In genomic region chr11:12678092-12678491, GRCh38 we compare ENCODE assay signal across 1 cellular context.
TF ChIP-seq lines count a peak whose summit lies in the region.

No MANE protein-coding gene starts in this region.

TF ChIP-seq in SK-N-SH, 30 proteins besides CTCF, POLR2A, EP300 and RAD21 (continued from another document):
- TF ChIP-seq, protein P1, sequence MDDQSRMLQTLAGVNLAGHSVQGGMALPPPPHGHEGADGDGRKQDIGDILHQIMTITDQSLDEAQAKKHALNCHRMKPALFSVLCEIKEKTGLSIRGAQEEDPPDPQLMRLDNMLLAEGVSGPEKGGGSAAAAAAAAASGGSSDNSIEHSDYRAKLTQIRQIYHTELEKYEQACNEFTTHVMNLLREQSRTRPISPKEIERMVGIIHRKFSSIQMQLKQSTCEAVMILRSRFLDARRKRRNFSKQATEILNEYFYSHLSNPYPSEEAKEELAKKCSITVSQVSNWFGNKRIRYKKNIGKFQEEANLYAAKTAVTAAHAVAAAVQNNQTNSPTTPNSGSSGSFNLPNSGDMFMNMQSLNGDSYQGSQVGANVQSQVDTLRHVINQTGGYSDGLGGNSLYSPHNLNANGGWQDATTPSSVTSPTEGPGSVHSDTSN (IDR thresholded peaks at IDR 0.05), result no peak
- no peak for TF ChIP-seq USF2 (IDR thresholded peaks at IDR 0.05; ENCODE audit: borderline replicate concordance, low read depth, low read length)
- TF ChIP-seq, protein P2, sequence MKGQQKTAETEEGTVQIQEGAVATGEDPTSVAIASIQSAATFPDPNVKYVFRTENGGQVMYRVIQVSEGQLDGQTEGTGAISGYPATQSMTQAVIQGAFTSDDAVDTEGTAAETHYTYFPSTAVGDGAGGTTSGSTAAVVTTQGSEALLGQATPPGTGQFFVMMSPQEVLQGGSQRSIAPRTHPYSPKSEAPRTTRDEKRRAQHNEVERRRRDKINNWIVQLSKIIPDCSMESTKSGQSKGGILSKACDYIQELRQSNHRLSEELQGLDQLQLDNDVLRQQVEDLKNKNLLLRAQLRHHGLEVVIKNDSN (IDR thresholded peaks at IDR 0.05; ENCODE audit: borderline replicate concordance, low read depth), result no peak
- no peak for TF ChIP-seq JUND (IDR thresholded peaks at IDR 0.05)
- TF ChIP-seq FOXJ3 (CRISPR knock-in tag; IDR thresholded peaks at IDR 0.05), result no peak
- TF ChIP-seq MXI1 (IDR thresholded peaks at IDR 0.05; ENCODE audit: low read depth, low read length), result no peak
- TF ChIP-seq TEAD4 (IDR thresholded peaks at IDR 0.05; ENCODE audit: borderline replicate concordance, insufficient read depth), result no peak
- TF ChIP-seq GATA2 (CRISPR knock-in tag; IDR thresholded peaks at IDR 0.05), result no peak
- TF ChIP-seq, protein P3, sequence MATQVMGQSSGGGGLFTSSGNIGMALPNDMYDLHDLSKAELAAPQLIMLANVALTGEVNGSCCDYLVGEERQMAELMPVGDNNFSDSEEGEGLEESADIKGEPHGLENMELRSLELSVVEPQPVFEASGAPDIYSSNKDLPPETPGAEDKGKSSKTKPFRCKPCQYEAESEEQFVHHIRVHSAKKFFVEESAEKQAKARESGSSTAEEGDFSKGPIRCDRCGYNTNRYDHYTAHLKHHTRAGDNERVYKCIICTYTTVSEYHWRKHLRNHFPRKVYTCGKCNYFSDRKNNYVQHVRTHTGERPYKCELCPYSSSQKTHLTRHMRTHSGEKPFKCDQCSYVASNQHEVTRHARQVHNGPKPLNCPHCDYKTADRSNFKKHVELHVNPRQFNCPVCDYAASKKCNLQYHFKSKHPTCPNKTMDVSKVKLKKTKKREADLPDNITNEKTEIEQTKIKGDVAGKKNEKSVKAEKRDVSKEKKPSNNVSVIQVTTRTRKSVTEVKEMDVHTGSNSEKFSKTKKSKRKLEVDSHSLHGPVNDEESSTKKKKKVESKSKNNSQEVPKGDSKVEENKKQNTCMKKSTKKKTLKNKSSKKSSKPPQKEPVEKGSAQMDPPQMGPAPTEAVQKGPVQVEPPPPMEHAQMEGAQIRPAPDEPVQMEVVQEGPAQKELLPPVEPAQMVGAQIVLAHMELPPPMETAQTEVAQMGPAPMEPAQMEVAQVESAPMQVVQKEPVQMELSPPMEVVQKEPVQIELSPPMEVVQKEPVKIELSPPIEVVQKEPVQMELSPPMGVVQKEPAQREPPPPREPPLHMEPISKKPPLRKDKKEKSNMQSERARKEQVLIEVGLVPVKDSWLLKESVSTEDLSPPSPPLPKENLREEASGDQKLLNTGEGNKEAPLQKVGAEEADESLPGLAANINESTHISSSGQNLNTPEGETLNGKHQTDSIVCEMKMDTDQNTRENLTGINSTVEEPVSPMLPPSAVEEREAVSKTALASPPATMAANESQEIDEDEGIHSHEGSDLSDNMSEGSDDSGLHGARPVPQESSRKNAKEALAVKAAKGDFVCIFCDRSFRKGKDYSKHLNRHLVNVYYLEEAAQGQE (IDR thresholded peaks at IDR 0.05; ENCODE audit: low read depth, low read length), result no peak
- TF ChIP-seq GABPA (IDR thresholded peaks at IDR 0.05; ENCODE audit: low read depth), result no peak
- TF ChIP-seq NRF1 (IDR thresholded peaks at IDR 0.05; ENCODE audit: low read depth, low read length), result no peak
- TF ChIP-seq SIN3A (IDR thresholded peaks at IDR 0.05; ENCODE audit: borderline replicate concordance, low read depth, low read length), result no peak
- TF ChIP-seq, protein P4, sequence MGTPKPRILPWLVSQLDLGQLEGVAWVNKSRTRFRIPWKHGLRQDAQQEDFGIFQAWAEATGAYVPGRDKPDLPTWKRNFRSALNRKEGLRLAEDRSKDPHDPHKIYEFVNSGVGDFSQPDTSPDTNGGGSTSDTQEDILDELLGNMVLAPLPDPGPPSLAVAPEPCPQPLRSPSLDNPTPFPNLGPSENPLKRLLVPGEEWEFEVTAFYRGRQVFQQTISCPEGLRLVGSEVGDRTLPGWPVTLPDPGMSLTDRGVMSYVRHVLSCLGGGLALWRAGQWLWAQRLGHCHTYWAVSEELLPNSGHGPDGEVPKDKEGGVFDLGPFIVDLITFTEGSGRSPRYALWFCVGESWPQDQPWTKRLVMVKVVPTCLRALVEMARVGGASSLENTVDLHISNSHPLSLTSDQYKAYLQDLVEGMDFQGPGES (IDR thresholded peaks at IDR 0.05; ENCODE audit: low read depth, low read length), result no peak
TF ChIP-seq in SK-N-SH: peak in this region for 0.
